In genomic region chr4:8117278-8117682, GRCh38 we compare ENCODE assay signal across 9 cellular contexts. TPM values are rescaled to one million over a fixed set of nuclear protein-coding genes. Genes with fewer than 3 reads are reported as not detected.
DNase-seq lines count a peak whose midpoint lies in the region; ATAC-seq and TF ChIP-seq lines count a peak whose summit lies in the region.
"Had no signal": no experiment of that assay in that cellular context is flagged by ENCODE, and none has a peak within 500 bp of the region (broad histone marks: within the 10 kb centered on the region; RNA-seq: fewer than 3 reads in every experiment).

No MANE protein-coding gene starts in this region.

- ATAC-seq in GM19351 (IDR thresholded peaks at IDR 0.05; ENCODE audit: unreplicated experiment), result peak; percentile 86
- ATAC-seq in HG03432 (IDR thresholded peaks at IDR 0.05; ENCODE audit: unreplicated experiment), result no peak
- no peak for ATAC-seq in HG03139 (IDR thresholded peaks at IDR 0.05; ENCODE audit: unreplicated experiment)
- no peak for ATAC-seq in GM21737 (IDR thresholded peaks at IDR 0.05; ENCODE audit: unreplicated experiment)

- no peak overlapping the region for H4K91ac ChIP-seq in neuronal stem cell (ENCODE audit: low read depth, low read length, poor library complexity)

- peaks cover 44% of the 10 kb centered on the region for H3K27me3 Mint-ChIP-seq in chondrocyte (ENCODE audit: low read depth)

- H3K27me3 ChIP-seq in A673 (replicated peaks; ENCODE audit: insufficient read depth, low read depth, low read length, poor library complexity) (no peaks in the 10 kb centered on the region), neuronal stem cell (ENCODE audit: control insufficient read depth in 3 of 3, insufficient read depth in 3 of 3, low read depth in 1 of 3, low read length in 3 of 3) (peaks cover 0 to 19% (median 0%) of the 10 kb centered on the region in 3 experiments)
- H3K27me3 ChIP-seq: ovary had no signal

- POLR2A ChIA-PET in A673 (lab: Charles Lee; ENCODE audit: low non-redundant PET), result interaction anchor here (0.6 kb wide), 1 partner anchor 44 kb away, joined by 17 read pairs; no protein-coding TSS in a partner anchor

- no peak overlapping the region for H4K8ac ChIP-seq in neuronal stem cell (ENCODE audit: low read depth, low read length)

- H3K27ac ChIP-seq in A673 (ENCODE audit: low read depth, low read length, poor library complexity, severe bottlenecking) (no peak overlapping the region), neuronal stem cell (replicated peaks; ENCODE audit: low read length) (no peak overlapping the region)
- H3K27ac ChIP-seq: ovary had no signal

- H3K4me1 ChIP-seq in A673 (ENCODE audit: insufficient read depth, low read length, poor library complexity, severe bottlenecking) (no peaks in the 10 kb centered on the region), neuronal stem cell (ENCODE audit: control insufficient read depth in 2 of 2, insufficient read depth in 1 of 2, low read depth in 1 of 2, low read length in 2 of 2) (no peaks in the 10 kb centered on the region)

- no peak overlapping the region for H3K4ac ChIP-seq in neuronal stem cell (ENCODE audit: low read length)

- H2BK5ac ChIP-seq in neuronal stem cell (ENCODE audit: low read length), result peak overlapping the region; percentile 57

- H3K9me3 Mint-ChIP-seq in chondrocyte (ENCODE audit: low read depth), result no peaks in the 10 kb centered on the region

- peak; percentile 80 for DNase-seq in A673 (ENCODE audit: low spot score)
- DNase-seq in RPMI7951 (ENCODE audit: low read depth), result peak; percentile 14
- peak; percentile 58 for DNase-seq in chondrocyte (ENCODE audit: low spot score)
- no peak for DNase-seq in neuronal stem cell (ENCODE audit: low spot score)

- intact Hi-C loops in A673 (cut with micrococcal nuclease; ENCODE audit: unreplicated experiment), result no loop called here

- H2AK5ac ChIP-seq in neuronal stem cell (ENCODE audit: low read depth, low read length), result no peak overlapping the region

- no peak overlapping the region for H2BK120ac ChIP-seq in neuronal stem cell (ENCODE audit: low read depth, low read length)

- H3K27ac Mint-ChIP-seq in chondrocyte (ENCODE audit: unreplicated experiment), result no peak overlapping the region

- H2BK12ac ChIP-seq in neuronal stem cell (ENCODE audit: low read length), result no peak overlapping the region

- H2AFZ ChIP-seq in neuronal stem cell (ENCODE audit: low read length), result no peak overlapping the region

- H3K4me2 ChIP-seq in neuronal stem cell (ENCODE audit: insufficient read depth, low read length, poor library complexity, severe bottlenecking), result no peak overlapping the region

- H3K36me3 Mint-ChIP-seq in chondrocyte (ENCODE audit: low read depth), result peaks cover 1% of the 10 kb centered on the region

- H3K9me3 ChIP-seq in A673 (ENCODE audit: low read depth, low read length, poor library complexity, severe bottlenecking), result no peaks in the 10 kb centered on the region
- no peaks in the 10 kb centered on the region for H3K9me3 ChIP-seq in neuronal stem cell (replicated peaks in 1 of 2; ENCODE audit: control insufficient read depth in 2 of 2, insufficient read depth in 1 of 2, low read depth in 1 of 2, low read length in 2 of 2)
- H3K9me3 ChIP-seq: ovary had no signal

- H3K18ac ChIP-seq in neuronal stem cell (ENCODE audit: low read length), result no peak overlapping the region

- no peaks in the 10 kb centered on the region for H3K79me1 ChIP-seq in neuronal stem cell (ENCODE audit: low read depth, low read length)

- H3K36me3 ChIP-seq in A673 (ENCODE audit: insufficient read depth, low read length, poor library complexity, severe bottlenecking), result no peaks in the 10 kb centered on the region
- no peaks in the 10 kb centered on the region for H3K36me3 ChIP-seq in neuronal stem cell (replicated peaks in 1 of 2; ENCODE audit: control insufficient read depth in 2 of 2, insufficient read depth in 2 of 2, low read length in 2 of 2)
- H3K36me3 ChIP-seq: ovary had no signal

- CTCF ChIA-PET in A673 (lab: Charles Lee), result no interaction called here

- H2BK15ac ChIP-seq in neuronal stem cell (ENCODE audit: low read length), result no peak overlapping the region

- WGBS in neuronal stem cell (ENCODE audit: extremely low coverage in 2 of 2, insufficient read length in 2 of 2, insufficient replicate concordance in 1 of 2), 2 donors, result no CpG with 5 or more reads among the region's 4 CpGs

- no TSS peak for BruUV-seq in A673 (replicated peaks; lab: Mats Ljungman, UMichigan)

- H3K4me3 ChIP-seq in A673 (ENCODE audit: low read depth, low read length, poor library complexity, severe bottlenecking) (no peak overlapping the region), neuronal stem cell (ENCODE audit: low read length in 2 of 2) (no peak overlapping the region)
- H3K4me3 ChIP-seq: ovary had no signal

- H3K4me3 Mint-ChIP-seq in chondrocyte (ENCODE audit: unreplicated experiment), result no peak overlapping the region

- no peaks in the 10 kb centered on the region for H3K4me1 Mint-ChIP-seq in chondrocyte (ENCODE audit: low read depth)

- no peak for TF ChIP-seq CTCF in A673 (conservative IDR thresholded peaks at IDR 0.05; ENCODE audit: low read depth, low read length)
- TF ChIP-seq CTCF in chondrocyte (IDR thresholded peaks at IDR 0.05), result no peak

- no peak overlapping the region for H3K14ac ChIP-seq in neuronal stem cell (ENCODE audit: low read length)

- H3K23ac ChIP-seq in neuronal stem cell (ENCODE audit: low read depth, low read length, poor library complexity), result peak overlapping the region; percentile 51

- no peak overlapping the region for H3K9ac ChIP-seq in neuronal stem cell (ENCODE audit: low read depth, low read length, poor library complexity)

RNA-seq across cellular contexts. Expression of gene ABLIM2, which starts 41.3 kb away (rescaled TPM):
- 2.7 and 3.2 TPM in 2 replicates for total RNA-seq in A673 (2021)
- total RNA-seq in RPMI7951 (2014; rRNA removed; shearing (Covaris generic)), result under 0.01 and 0.29 TPM in 2 replicates
- 0.47 to 0.70 TPM (median 0.64 TPM) in 3 replicates for total RNA-seq in chondrocyte
- polyA plus RNA-seq in neuronal stem cell (2013, experiment 1 of 2), result 0.78 TPM
- 0.93 TPM for polyA plus RNA-seq in neuronal stem cell (2013, experiment 2 of 2)
